Comparison of ENCODE assay signal across 31 cellular contexts in genomic region chr11:93194673-93195291, GRCh38. TPM values are rescaled to one million over a fixed set of nuclear protein-coding genes. Genes with fewer than 3 reads are reported as not detected.
DNase-seq lines count a peak whose midpoint lies in the region; ATAC-seq and TF ChIP-seq lines count a peak whose summit lies in the region.
"Had no signal": no experiment of that assay in that cellular context is flagged by ENCODE, and none has a peak within 500 bp of the region (broad histone marks: within the 10 kb centered on the region; RNA-seq: fewer than 3 reads in every experiment).

No MANE protein-coding gene starts in this region.

- H3K9me3 Mint-ChIP-seq in MCF 10A (ENCODE audit: unreplicated experiment) = no peaks in the 10 kb centered on the region
- H3K9me3 Mint-ChIP-seq in brain = peaks cover 9 to 15% (median 10%) of the 10 kb centered on the region in 5 experiments
- H3K9me3 Mint-ChIP-seq in activated CD8-positive, alpha-beta T cell treated with anti-CD3 and anti-CD28 coated beads for 36 hours = no peaks in the 10 kb centered on the region
- H3K9me3 Mint-ChIP-seq: activated CD4-positive, alpha-beta memory T cell treated with anti-CD3 and anti-CD28 coated beads, Interleukin-2, amount 10 ng/mL, durations not matched to agents 7 days and 5 days; activated naive CD4-positive, alpha-beta T cell treated with anti-CD3 and anti-CD28 coated beads, Interleukin-2, amount 10 ng/mL, durations not matched to agents 7 days and 5 days; activated T-helper 1 cell treated with anti-CD3 and anti-CD28 coated beads, Interleukin-12 subunit alpha, Interleukin-12 subunit beta, Interleukin-2, Interleukin-4 antibody, amounts not matched to agents 30 ng/mL and 10 ng/mL and 1 ng/mL, durations not matched to agents 14 hours and 24 hours and 36 hours; CD8-positive, alpha-beta T cell; natural killer cell treated with Interleukin-12 subunit alpha and Interleukin-12 subunit beta and Interleukin-15 and Interleukin-18, amount 100 ng/mL, for 72 hours; stimulated activated memory B cell treated with anti-CD40 and anti-IgM and Interleukin-4, amounts not matched to agents 10 μg/mL and 1 μg/mL and 100 μg/mL, for 72 hours had no signal

- DNase-seq in MCF 10A (ENCODE audit: unreplicated experiment) = no peak
- no peak for DNase-seq in breast epithelium (ENCODE audit: low spot score in 2 of 2)
- peak; percentile 14 for DNase-seq in NCI-H69 (lab: John Stamatoyannopoulos, UW)
- DNase-seq in spleen = no peak
- DNase-seq in activated CD8-positive, alpha-beta T cell treated with anti-CD3 and anti-CD28 coated beads for 36 hours = no peak
- DNase-seq: activated CD4-positive, alpha-beta memory T cell treated with anti-CD3 and anti-CD28 coated beads, Interleukin-2, amount 10 ng/mL, durations not matched to agents 7 days and 5 days; activated CD4-positive, alpha-beta T cell treated with anti-CD3 and anti-CD28 coated beads for 1 hour; activated CD8-positive, alpha-beta memory T cell treated with anti-CD3 and anti-CD28 coated beads, Interleukin-2, amount 50 U/mL, for 48 hours; activated naive CD4-positive, alpha-beta T cell treated with anti-CD3 and anti-CD28 coated beads, Interleukin-2, amount 10 ng/mL, durations not matched to agents 7 days and 5 days; AML-193; body of pancreas; CD8-positive, alpha-beta T cell; DMS153; dorsolateral prefrontal cortex; esophagus squamous epithelium; foreskin keratinocyte; heart right ventricle; mucosa of descending colon; NCI-H1105; NCI-H2029; NCI-H774; pancreas; retina; T-helper 17 cell; transverse colon had no signal

- POLR2A ChIA-PET in MCF 10A (lab: Yijun Ruan, JAX) = interaction anchor here (0.6 to 0.9 kb wide), 2 partner anchors 28 to 46 kb away, joined by 3 read pairs; no protein-coding TSS in a partner anchor
- POLR2A ChIA-PET in activated CD8-positive, alpha-beta T cell treated with anti-CD3 and anti-CD28 coated beads for 36 hours (lab: Charles Lee) = no interaction called here

- intact Hi-C loops in MCF 10A (cut with micrococcal nuclease) (loop anchor here (10.0 kb wide), 1 partner anchor 140 kb away; no protein-coding TSS in a partner anchor), breast epithelium (cut with DNase I; ENCODE audit: low total_unique reads) (no loop called here), spleen (cut with DNase I; ENCODE audit: low total_unique reads) (no loop called here)
- intact Hi-C loops in activated CD8-positive, alpha-beta T cell treated with anti-CD3 and anti-CD28 coated beads for 36 hours (cut with micrococcal nuclease) = no loop called here

- TF ChIP-seq CTCF in MCF 10A (IDR thresholded peaks at IDR 0.05; ENCODE audit: unreplicated experiment) (no peak), breast epithelium (IDR thresholded peaks at IDR 0.05) (no peak), brain (conservative IDR thresholded peaks at IDR 0.05) (no peak), spleen (IDR thresholded peaks at IDR 0.05 in 8 of 11, conservative IDR thresholded peaks at IDR 0.05 in 3 of 11) (no peak)
- TF ChIP-seq CTCF in activated CD8-positive, alpha-beta T cell treated with anti-CD3 and anti-CD28 coated beads for 36 hours (IDR thresholded peaks at IDR 0.05) = no peak

- BruUV-seq in MCF 10A (replicated peaks; lab: Mats Ljungman, UMichigan) = no TSS peak

- H3K27me3 ChIP-seq in breast epithelium (no peaks in the 10 kb centered on the region), spleen (replicated peaks in 1 of 7) (no peaks in the 10 kb centered on the region)
- H3K27me3 ChIP-seq: body of pancreas, dorsolateral prefrontal cortex, esophagus squamous epithelium, foreskin keratinocyte, heart right ventricle, pancreas, transverse colon had no signal

- TF ChIP-seq POLR2A in breast epithelium (IDR thresholded peaks at IDR 0.05) (no peak), spleen (IDR thresholded peaks at IDR 0.05) (no peak)

- H3K4me1 Mint-ChIP-seq in MCF 10A (ENCODE audit: insufficient read depth, unreplicated experiment) (peaks cover 22% of the 10 kb centered on the region), brain (peaks cover 43% of the 10 kb centered on the region)
- H3K4me1 Mint-ChIP-seq in activated CD8-positive, alpha-beta T cell treated with anti-CD3 and anti-CD28 coated beads for 36 hours (ENCODE audit: low read depth) = peaks cover 18% of the 10 kb centered on the region

- H3K27ac ChIP-seq in breast epithelium (no peak overlapping the region), spleen (peak overlapping the region in 5 of 8 donors; percentile 35 to 98 (median 73))
- H3K27ac ChIP-seq: body of pancreas, dorsolateral prefrontal cortex, esophagus squamous epithelium, foreskin keratinocyte, pancreas, transverse colon had no signal

- H3K4me3 ChIP-seq in breast epithelium (no peak overlapping the region), spleen (no peak overlapping the region)
- H3K4me3 ChIP-seq: body of pancreas, dorsolateral prefrontal cortex, esophagus squamous epithelium, heart right ventricle, mucosa of descending colon, pancreas, transverse colon had no signal

- CTCF ChIA-PET in MCF 10A (lab: Yijun Ruan, JAX) = interaction anchor here (1.0 kb wide), 1 partner anchor 40 kb away, joined by 4 read pairs; no protein-coding TSS in a partner anchor
- CTCF ChIA-PET in activated CD8-positive, alpha-beta T cell treated with anti-CD3 and anti-CD28 coated beads for 36 hours (lab: Charles Lee) = no interaction called here

- H3K27me3 Mint-ChIP-seq in MCF 10A (ENCODE audit: insufficient read depth, unreplicated experiment) (no peaks in the 10 kb centered on the region), brain (peaks cover 4% of the 10 kb centered on the region)
- no peaks in the 10 kb centered on the region for H3K27me3 Mint-ChIP-seq in activated CD8-positive, alpha-beta T cell treated with anti-CD3 and anti-CD28 coated beads for 36 hours
- H3K27me3 Mint-ChIP-seq: activated CD4-positive, alpha-beta memory T cell treated with anti-CD3 and anti-CD28 coated beads, Interleukin-2, amount 10 ng/mL, durations not matched to agents 7 days and 5 days; activated naive CD4-positive, alpha-beta T cell treated with anti-CD3 and anti-CD28 coated beads, Interleukin-2, amount 10 ng/mL, durations not matched to agents 7 days and 5 days; natural killer cell treated with Interleukin-12 subunit alpha and Interleukin-12 subunit beta and Interleukin-15 and Interleukin-18, amount 100 ng/mL, for 72 hours; stimulated activated memory B cell treated with anti-CD40 and anti-IgM and Interleukin-4, amounts not matched to agents 10 μg/mL and 1 μg/mL and 100 μg/mL, for 72 hours; T-helper 17 cell had no signal

- no peaks in the 10 kb centered on the region for H3K9me3 ChIP-seq in breast epithelium
- H3K9me3 ChIP-seq in spleen = no peaks in the 10 kb centered on the region
- H3K9me3 ChIP-seq: body of pancreas, esophagus squamous epithelium, heart right ventricle, mucosa of descending colon, pancreas, transverse colon had no signal

- H3K4me1 ChIP-seq in breast epithelium (peaks cover 0 to 4% of the 10 kb centered on the region in 2 donors), spleen (peaks cover 0 to 61% (median 15%) of the 10 kb centered on the region in 6 donors)
- H3K4me1 ChIP-seq: pancreas had no signal

- peaks cover 6% of the 10 kb centered on the region for H3K36me3 Mint-ChIP-seq in MCF 10A (ENCODE audit: insufficient read depth, unreplicated experiment)
- H3K36me3 Mint-ChIP-seq in brain = peaks cover 40% of the 10 kb centered on the region
- peaks cover 4% of the 10 kb centered on the region for H3K36me3 Mint-ChIP-seq in activated CD8-positive, alpha-beta T cell treated with anti-CD3 and anti-CD28 coated beads for 36 hours (ENCODE audit: low read depth)
- H3K36me3 Mint-ChIP-seq: activated naive CD4-positive, alpha-beta T cell treated with anti-CD3 and anti-CD28 coated beads, Interleukin-2, amount 10 ng/mL, durations not matched to agents 7 days and 5 days; natural killer cell treated with Interleukin-12 subunit alpha and Interleukin-12 subunit beta and Interleukin-15 and Interleukin-18, amount 100 ng/mL, for 72 hours had no signal

- WGBS in spleen, 5 donors = 76 to 95% (median 89%) methylated on average over 1 of the region's 1 CpG

- ATAC-seq in HG03342 (IDR thresholded peaks at IDR 0.05; ENCODE audit: unreplicated experiment) = no peak
- ATAC-seq in activated CD8-positive, alpha-beta T cell treated with anti-CD3 and anti-CD28 coated beads for 36 hours = no peak
- ATAC-seq in GM18907 (IDR thresholded peaks at IDR 0.05; ENCODE audit: unreplicated experiment) = no peak
- ATAC-seq: body of pancreas; CD8-positive, alpha-beta T cell; foreskin keratinocyte; heart right ventricle; mucosa of descending colon; natural killer cell treated with Interleukin-12 subunit alpha and Interleukin-12 subunit beta and Interleukin-15 and Interleukin-18, amount 100 ng/mL, for 72 hours; pancreas; stimulated activated memory B cell treated with anti-CD40 and anti-IgM and Interleukin-4, amounts not matched to agents 10 μg/mL and 1 μg/mL and 100 μg/mL, for 72 hours; T-helper 17 cell had no signal

- peak overlapping the region; percentile 88 for H3K27ac Mint-ChIP-seq in MCF 10A (ENCODE audit: low read depth, unreplicated experiment)
- H3K27ac Mint-ChIP-seq in brain = no peak overlapping the region
- no peak overlapping the region for H3K27ac Mint-ChIP-seq in activated CD8-positive, alpha-beta T cell treated with anti-CD3 and anti-CD28 coated beads for 36 hours
- H3K27ac Mint-ChIP-seq: activated CD4-positive, alpha-beta memory T cell treated with anti-CD3 and anti-CD28 coated beads, Interleukin-2, amount 10 ng/mL, durations not matched to agents 7 days and 5 days; activated naive CD4-positive, alpha-beta T cell treated with anti-CD3 and anti-CD28 coated beads, Interleukin-2, amount 10 ng/mL, durations not matched to agents 7 days and 5 days; activated T-helper 1 cell treated with anti-CD3 and anti-CD28 coated beads, Interleukin-12 subunit alpha, Interleukin-12 subunit beta, Interleukin-2, Interleukin-4 antibody, amounts not matched to agents 30 ng/mL and 10 ng/mL and 1 ng/mL, durations not matched to agents 14 hours and 24 hours and 36 hours; natural killer cell treated with Interleukin-12 subunit alpha and Interleukin-12 subunit beta and Interleukin-15 and Interleukin-18, amount 100 ng/mL, for 72 hours; stimulated activated memory B cell treated with anti-CD40 and anti-IgM and Interleukin-4, amounts not matched to agents 10 μg/mL and 1 μg/mL and 100 μg/mL, for 72 hours; T-helper 17 cell had no signal

- H3K4me3 Mint-ChIP-seq in MCF 10A (ENCODE audit: unreplicated experiment) = no peak overlapping the region
- H3K4me3 Mint-ChIP-seq in brain = peak overlapping the region in 3 of 5 experiments; percentile 0 to 33 (median 3)
- no peak overlapping the region for H3K4me3 Mint-ChIP-seq in activated CD8-positive, alpha-beta T cell treated with anti-CD3 and anti-CD28 coated beads for 36 hours
- H3K4me3 Mint-ChIP-seq: activated CD4-positive, alpha-beta memory T cell treated with anti-CD3 and anti-CD28 coated beads, Interleukin-2, amount 10 ng/mL, durations not matched to agents 7 days and 5 days; activated naive CD4-positive, alpha-beta T cell treated with anti-CD3 and anti-CD28 coated beads, Interleukin-2, amount 10 ng/mL, durations not matched to agents 7 days and 5 days; activated T-helper 1 cell treated with anti-CD3 and anti-CD28 coated beads, Interleukin-12 subunit alpha, Interleukin-12 subunit beta, Interleukin-2, Interleukin-4 antibody, amounts not matched to agents 30 ng/mL and 10 ng/mL and 1 ng/mL, durations not matched to agents 14 hours and 24 hours and 36 hours; CD8-positive, alpha-beta T cell; natural killer cell treated with Interleukin-12 subunit alpha and Interleukin-12 subunit beta and Interleukin-15 and Interleukin-18, amount 100 ng/mL, for 72 hours; stimulated activated memory B cell treated with anti-CD40 and anti-IgM and Interleukin-4, amounts not matched to agents 10 μg/mL and 1 μg/mL and 100 μg/mL, for 72 hours; T-helper 17 cell had no signal

- no peaks in the 10 kb centered on the region for H3K36me3 ChIP-seq in breast epithelium
- peaks cover 0 to 3% (median 0%) of the 10 kb centered on the region in 6 donors for H3K36me3 ChIP-seq in spleen
- H3K36me3 ChIP-seq: esophagus squamous epithelium, heart right ventricle, pancreas, transverse colon had no signal

RNA-seq across cellular contexts. Expression of gene SLC36A4, which starts 3.0 kb away (rescaled TPM):
- total RNA-seq in MCF 10A (2022) (23.4 and 30.1 TPM in 2 replicates), breast epithelium (10 to 100 TPM; 19.8 to 26.3 (median 21.6) TPM), spleen (10 to 100 TPM; 14.0 to 41.4 (median 19.1) TPM)
- polyA plus RNA-seq in brain (ENCODE audit: insufficient read depth, low read depth, low replicate concordance) (16.0 TPM), spleen (1 to 10 TPM; 2.6 to 3.6 (median 3.4) TPM)
- total RNA-seq in activated CD8-positive, alpha-beta T cell treated with anti-CD3 and anti-CD28 coated beads for 36 hours = 10 to 100 TPM; 17.5 to 17.9 TPM

Comparison
In these comparisons a context has a peak if more than half of its experiments do, and no peak if none do; other contexts are left out.
1. H3K4me3 Mint-ChIP-seq: peak in brain (3 of 5); none in MCF 10A (single experiment) and activated CD8-positive, alpha-beta T cell treated with anti-CD3 and anti-CD28 coated beads for 36 hours (single experiment).
2. H3K27ac ChIP-seq: peak in spleen (5 of 8); none in breast epithelium (0 of 2).